20 cellular contexts compared by ENCODE assay signal in genomic region chr2:60459896-60460295, GRCh38.
"Had no signal": no experiment of that assay in that cellular context is flagged by ENCODE, and none has a peak within 500 bp of the region (broad histone marks: within the 10 kb centered on the region; RNA-seq: fewer than 3 reads in every experiment).

No MANE protein-coding gene starts in this region.

- H3K4me2 ChIP-seq: neural progenitor cell, smooth muscle cell had no signal

- DNase-seq: activated T-cell treated with anti-CD3 and anti-CD28 coated beads, Interleukin-2, amount 50 U/mL, for 1 hour; adrenal gland; effector memory CD4-positive, alpha-beta T cell; heart right ventricle; lower lobe of right lung; naive thymus-derived CD4-positive, alpha-beta T cell; sigmoid colon; stimulated activated CD4-positive, alpha-beta T cell treated with anti-CD3 and anti-CD28 coated beads, Interleukin-15, amount 100 ng/mL, for 24 hours; stimulated activated naive CD4-positive, alpha-beta T cell; T-helper 1 cell; WERI-Rb-1 had no signal

- H3K27ac ChIP-seq: adrenal gland, esophagus muscularis mucosa, heart right ventricle, lower lobe of right lung, neural progenitor cell, sigmoid colon, thoracic aorta, WERI-Rb-1 had no signal

- H3K36me3 Mint-ChIP-seq: activated naive CD4-positive, alpha-beta T cell treated with anti-CD3 and anti-CD28 coated beads, Interleukin-2, amount 50 U/mL, for 72 hours had no signal

- H3K27ac Mint-ChIP-seq: activated naive CD4-positive, alpha-beta T cell treated with anti-CD3 and anti-CD28 coated beads, Interleukin-2, amount 50 U/mL, for 72 hours; activated T-helper 17 cell treated with anti-CD3 and anti-CD28 coated beads, Interleukin-2, amount 50 U/mL, for 72 hours; naive thymus-derived CD4-positive, alpha-beta T cell; neural progenitor cell; type B pancreatic cell had no signal

- H3K27me3 ChIP-seq: adrenal gland, esophagus muscularis mucosa, heart right ventricle, neural progenitor cell, sigmoid colon had no signal

- H3K9me3 Mint-ChIP-seq: activated naive CD4-positive, alpha-beta T cell treated with anti-CD3 and anti-CD28 coated beads, Interleukin-2, amount 50 U/mL, for 72 hours; activated T-helper 17 cell treated with anti-CD3 and anti-CD28 coated beads, Interleukin-2, amount 50 U/mL, for 72 hours; central memory CD8-positive, alpha-beta T cell; naive thymus-derived CD4-positive, alpha-beta T cell had no signal

- H3K4me3 Mint-ChIP-seq: activated T-helper 17 cell treated with anti-CD3 and anti-CD28 coated beads, Interleukin-2, amount 50 U/mL, for 72 hours; central memory CD8-positive, alpha-beta T cell; naive thymus-derived CD4-positive, alpha-beta T cell; neural progenitor cell; type B pancreatic cell had no signal

- H3K4me1 Mint-ChIP-seq: activated T-helper 17 cell treated with anti-CD3 and anti-CD28 coated beads, Interleukin-2, amount 50 U/mL, for 72 hours; central memory CD8-positive, alpha-beta T cell had no signal

- H3K4me1 ChIP-seq: adrenal gland, lower lobe of right lung had no signal

- H3K4me3 ChIP-seq: adrenal gland, esophagus muscularis mucosa, heart right ventricle, lower lobe of right lung, neural progenitor cell, sigmoid colon, smooth muscle cell, thoracic aorta had no signal

- H3K9ac ChIP-seq: neural progenitor cell had no signal

- H3K36me3 ChIP-seq: adrenal gland, lower lobe of right lung, neural progenitor cell, thoracic aorta had no signal

- H3K27me3 Mint-ChIP-seq: type B pancreatic cell had no signal

- H3K9me3 ChIP-seq: adrenal gland, esophagus muscularis mucosa, heart right ventricle, lower lobe of right lung, sigmoid colon, thoracic aorta had no signal

- ATAC-seq: activated naive CD4-positive, alpha-beta T cell treated with anti-CD3 and anti-CD28 coated beads, Interleukin-2, amount 50 U/mL, for 72 hours; activated T-helper 17 cell treated with anti-CD3 and anti-CD28 coated beads, Interleukin-2, amount 50 U/mL, for 72 hours; left lobe of liver; naive thymus-derived CD4-positive, alpha-beta T cell had no signal
